ENCODE assay signal across 1 cellular context in genomic region chr1:62436466-62437272, GRCh38.
TF ChIP-seq lines count a peak whose summit lies in the region.

A gene with protein sequence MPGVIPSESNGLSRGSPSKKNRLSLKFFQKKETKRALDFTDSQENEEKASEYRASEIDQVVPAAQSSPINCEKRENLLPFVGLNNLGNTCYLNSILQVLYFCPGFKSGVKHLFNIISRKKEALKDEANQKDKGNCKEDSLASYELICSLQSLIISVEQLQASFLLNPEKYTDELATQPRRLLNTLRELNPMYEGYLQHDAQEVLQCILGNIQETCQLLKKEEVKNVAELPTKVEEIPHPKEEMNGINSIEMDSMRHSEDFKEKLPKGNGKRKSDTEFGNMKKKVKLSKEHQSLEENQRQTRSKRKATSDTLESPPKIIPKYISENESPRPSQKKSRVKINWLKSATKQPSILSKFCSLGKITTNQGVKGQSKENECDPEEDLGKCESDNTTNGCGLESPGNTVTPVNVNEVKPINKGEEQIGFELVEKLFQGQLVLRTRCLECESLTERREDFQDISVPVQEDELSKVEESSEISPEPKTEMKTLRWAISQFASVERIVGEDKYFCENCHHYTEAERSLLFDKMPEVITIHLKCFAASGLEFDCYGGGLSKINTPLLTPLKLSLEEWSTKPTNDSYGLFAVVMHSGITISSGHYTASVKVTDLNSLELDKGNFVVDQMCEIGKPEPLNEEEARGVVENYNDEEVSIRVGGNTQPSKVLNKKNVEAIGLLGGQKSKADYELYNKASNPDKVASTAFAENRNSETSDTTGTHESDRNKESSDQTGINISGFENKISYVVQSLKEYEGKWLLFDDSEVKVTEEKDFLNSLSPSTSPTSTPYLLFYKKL (plus strand): TSS chr1:62437049. CDS start chr1:62439868, 2,819 bp downstream.

TF ChIP-seq in K562, 482 proteins besides CTCF, POLR2A, EP300 and RAD21 (continued from another document and continues in another):
- TF ChIP-seq MTA2 (IDR thresholded peaks at IDR 0.05; ENCODE audit: low read depth) (no peak), ZNF274 (IDR thresholded peaks at IDR 0.05; ENCODE audit: borderline replicate concordance, low read depth, low read length) (no peak), E2F6 (IDR thresholded peaks at IDR 0.05; ENCODE audit: borderline replicate concordance in 1 of 2, extremely low read depth in 1 of 2, insufficient read depth in 1 of 2, insufficient read length in 1 of 2, low read depth in 1 of 2, low read length in 1 of 2, poor library complexity in 1 of 2, severe bottlenecking in 1 of 2) (peak; percentile 71 to 83), ARID1B (IDR thresholded peaks at IDR 0.05) (0 out of 2 replicates have a peak, but pooled peaks have one; percentile 21), ARNT (IDR thresholded peaks at IDR 0.05) (no peak; a peak in 2 of 4 replicates), ETS1 (conservative IDR thresholded peaks at IDR 0.05; ENCODE audit: control insufficient read depth, low read depth, low read length) (0 out of 2 replicates have a peak, but pooled peaks have one; percentile 25), LARP7 (IDR thresholded peaks at IDR 0.05) (no peak), GATA2 (CRISPR knock-in tag; IDR thresholded peaks at IDR 0.05) (no peak), CBX2 (IDR thresholded peaks at IDR 0.05; ENCODE audit: insufficient read depth, low read length, poor library complexity, severe bottlenecking) (no peak), C11orf30 (IDR thresholded peaks at IDR 0.05; ENCODE audit: low read depth) (no peak; the same call in 1 of the 2 replicates), ZNF589 (CRISPR knock-in tag; IDR thresholded peaks at IDR 0.05; ENCODE audit: low read depth) (no peak; the same call in 1 of the 2 replicates), MYNN (IDR thresholded peaks at IDR 0.05) (no peak), MYNN (CRISPR knock-in tag; IDR thresholded peaks at IDR 0.05) (no peak), NUFIP1 (IDR thresholded peaks at IDR 0.05; ENCODE audit: partially characterized antibody) (no peak), PHF8 (IDR thresholded peaks at IDR 0.05; ENCODE audit: borderline replicate concordance, low read length) (peak; percentile 80), CTCFL (IDR thresholded peaks at IDR 0.05; ENCODE audit: borderline replicate concordance, insufficient read depth, low read depth, low read length, poor library complexity, severe bottlenecking) (peak; percentile 12), FIP1L1 (IDR thresholded peaks at IDR 0.05; ENCODE audit: low read depth, low read length, poor library complexity, severe bottlenecking) (peak; percentile 95), NFRKB (IDR thresholded peaks at IDR 0.05; ENCODE audit: low read depth) (peak; percentile 64), SP2 (IDR thresholded peaks at IDR 0.05; ENCODE audit: extremely low read depth, low read depth, low read length, poor library complexity, severe bottlenecking) (no peak), HDAC2 (IDR thresholded peaks at IDR 0.05) (no peak; the same call in 1 of the 2 replicates), POLR2AphosphoS2 (IDR thresholded peaks at IDR 0.05; ENCODE audit: low read length) (0 out of 2 replicates have a peak, but pooled peaks have one; percentile 15), MITF (IDR thresholded peaks at IDR 0.05) (no peak), HNRNPL (IDR thresholded peaks at IDR 0.05; ENCODE audit: low read depth, low read length) (no peak), BACH1 (tag; IDR thresholded peaks at IDR 0.05) (peak; percentile 83; the same call in 1 of the 2 replicates), ZBTB8A (IDR thresholded peaks at IDR 0.05; ENCODE audit: partially characterized antibody) (no peak), ZNF311 (CRISPR knock-in tag; IDR thresholded peaks at IDR 0.05) (no peak), KAT2B (IDR thresholded peaks at IDR 0.05; ENCODE audit: low read depth, low read length) (no peak), IRF2 (CRISPR knock-in tag; IDR thresholded peaks at IDR 0.05) (no peak)
- TF ChIP-seq, protein P1, sequence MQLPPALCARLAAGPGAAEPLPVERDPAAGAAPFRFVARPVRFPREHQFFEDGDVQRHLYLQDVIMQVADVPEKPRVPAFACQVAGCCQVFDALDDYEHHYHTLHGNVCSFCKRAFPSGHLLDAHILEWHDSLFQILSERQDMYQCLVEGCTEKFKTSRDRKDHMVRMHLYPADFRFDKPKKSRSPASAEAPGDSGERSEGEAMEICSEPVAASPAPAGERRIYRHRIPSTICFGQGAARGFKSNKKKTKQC (CRISPR knock-in tag; IDR thresholded peaks at IDR 0.05) = peak; percentile 57; the same call in 1 of the 2 replicates
- TF ChIP-seq, protein P2, sequence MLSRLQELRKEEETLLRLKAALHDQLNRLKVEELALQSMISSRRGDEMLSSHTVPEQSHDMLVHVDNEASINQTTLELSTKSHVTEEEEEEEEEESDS (CRISPR knock-in tag; IDR thresholded peaks at IDR 0.05) = no peak
- TF ChIP-seq, protein P3, sequence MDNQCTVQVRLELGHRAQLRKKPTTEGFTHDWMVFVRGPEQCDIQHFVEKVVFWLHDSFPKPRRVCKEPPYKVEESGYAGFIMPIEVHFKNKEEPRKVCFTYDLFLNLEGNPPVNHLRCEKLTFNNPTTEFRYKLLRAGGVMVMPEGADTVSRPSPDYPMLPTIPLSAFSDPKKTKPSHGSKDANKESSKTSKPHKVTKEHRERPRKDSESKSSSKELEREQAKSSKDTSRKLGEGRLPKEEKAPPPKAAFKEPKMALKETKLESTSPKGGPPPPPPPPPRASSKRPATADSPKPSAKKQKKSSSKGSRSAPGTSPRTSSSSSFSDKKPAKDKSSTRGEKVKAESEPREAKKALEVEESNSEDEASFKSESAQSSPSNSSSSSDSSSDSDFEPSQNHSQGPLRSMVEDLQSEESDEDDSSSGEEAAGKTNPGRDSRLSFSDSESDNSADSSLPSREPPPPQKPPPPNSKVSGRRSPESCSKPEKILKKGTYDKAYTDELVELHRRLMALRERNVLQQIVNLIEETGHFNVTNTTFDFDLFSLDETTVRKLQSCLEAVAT (IDR thresholded peaks at IDR 0.05) = peak; percentile 51 to 52; a peak in 1 of 4 replicates
- TF ChIP-seq, protein P4, sequence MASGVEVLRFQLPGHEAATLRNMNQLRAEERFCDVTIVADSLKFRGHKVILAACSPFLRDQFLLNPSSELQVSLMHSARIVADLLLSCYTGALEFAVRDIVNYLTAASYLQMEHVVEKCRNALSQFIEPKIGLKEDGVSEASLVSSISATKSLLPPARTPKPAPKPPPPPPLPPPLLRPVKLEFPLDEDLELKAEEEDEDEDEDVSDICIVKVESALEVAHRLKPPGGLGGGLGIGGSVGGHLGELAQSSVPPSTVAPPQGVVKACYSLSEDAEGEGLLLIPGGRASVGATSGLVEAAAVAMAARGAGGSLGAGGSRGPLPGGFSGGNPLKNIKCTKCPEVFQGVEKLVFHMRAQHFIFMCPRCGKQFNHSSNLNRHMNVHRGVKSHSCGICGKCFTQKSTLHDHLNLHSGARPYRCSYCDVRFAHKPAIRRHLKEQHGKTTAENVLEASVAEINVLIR (CRISPR knock-in tag; IDR thresholded peaks at IDR 0.05) = no peak
- TF ChIP-seq, protein P5, sequence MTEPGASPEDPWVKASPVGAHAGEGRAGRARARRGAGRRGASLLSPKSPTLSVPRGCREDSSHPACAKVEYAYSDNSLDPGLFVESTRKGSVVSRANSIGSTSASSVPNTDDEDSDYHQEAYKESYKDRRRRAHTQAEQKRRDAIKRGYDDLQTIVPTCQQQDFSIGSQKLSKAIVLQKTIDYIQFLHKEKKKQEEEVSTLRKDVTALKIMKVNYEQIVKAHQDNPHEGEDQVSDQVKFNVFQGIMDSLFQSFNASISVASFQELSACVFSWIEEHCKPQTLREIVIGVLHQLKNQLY (CRISPR knock-in tag; conservative IDR thresholded peaks at IDR 0.05) = no peak
- TF ChIP-seq, protein P6, sequence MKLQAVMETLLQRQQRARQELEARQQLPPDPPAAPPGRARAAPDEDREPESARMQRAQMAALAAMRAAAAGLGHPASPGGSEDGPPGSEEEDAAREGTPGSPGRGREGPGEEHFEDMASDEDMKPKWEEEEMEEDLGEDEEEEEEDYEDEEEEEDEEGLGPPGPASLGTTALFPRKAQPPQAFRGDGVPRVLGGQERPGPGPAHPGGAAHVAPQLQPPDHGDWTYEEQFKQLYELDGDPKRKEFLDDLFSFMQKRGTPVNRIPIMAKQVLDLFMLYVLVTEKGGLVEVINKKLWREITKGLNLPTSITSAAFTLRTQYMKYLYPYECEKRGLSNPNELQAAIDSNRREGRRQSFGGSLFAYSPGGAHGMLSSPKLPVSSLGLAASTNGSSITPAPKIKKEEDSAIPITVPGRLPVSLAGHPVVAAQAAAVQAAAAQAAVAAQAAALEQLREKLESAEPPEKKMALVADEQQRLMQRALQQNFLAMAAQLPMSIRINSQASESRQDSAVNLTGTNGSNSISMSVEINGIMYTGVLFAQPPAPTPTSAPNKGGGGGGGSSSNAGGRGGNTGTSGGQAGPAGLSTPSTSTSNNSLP (IDR thresholded peaks at IDR 0.05; ENCODE audit: borderline replicate concordance, low read depth, low read length) = no peak
